37 cellular contexts compared by ENCODE assay signal in genomic region chrX:133248177-133248576, GRCh38. TPM values are rescaled to one million over a fixed set of nuclear protein-coding genes. Genes with fewer than 3 reads are reported as not detected.
"Had no signal": no experiment of that assay in that cellular context is flagged by ENCODE, and none has a peak within 500 bp of the region (broad histone marks: within the 10 kb centered on the region; RNA-seq: fewer than 3 reads in every experiment).

No MANE protein-coding gene starts in this region.

- H3K27ac Mint-ChIP-seq: immature natural killer cell; mesothelial cell of epicardium; naive B cell; natural killer cell; nephron progenitor cell; neural progenitor cell; progenitor cell of endocrine pancreas; stimulated activated memory B cell treated with anti-CD40 and anti-IgM and Interleukin-4, amounts not matched to agents 10 μg/mL and 1 μg/mL and 100 μg/mL, for 72 hours; stimulated activated naive CD8-positive, alpha-beta T cell treated with anti-CD3 and anti-CD28 coated beads, Interleukin-15, amount 100 ng/mL, for 72 hours; type B pancreatic cell had no signal

- H3K4me2 ChIP-seq: neural progenitor cell, smooth muscle cell had no signal

- H3K4me3 ChIP-seq: heart left ventricle, lower lobe of right lung, neural progenitor cell, ovary, right atrium auricular region, right lobe of liver, smooth muscle cell, testis, tibial nerve, uterus had no signal

- ATAC-seq: heart left ventricle; left lobe of liver; lower lobe of right lung; natural killer cell; right lobe of liver; stimulated activated memory B cell treated with anti-CD40 and anti-IgM and Interleukin-4, amounts not matched to agents 10 μg/mL and 1 μg/mL and 100 μg/mL, for 72 hours; stimulated activated naive CD8-positive, alpha-beta T cell treated with anti-CD3 and anti-CD28 coated beads, Interleukin-15, amount 100 ng/mL, for 72 hours had no signal

- H3K4me3 Mint-ChIP-seq: immature natural killer cell; mesothelial cell of epicardium; naive B cell; natural killer cell; nephron progenitor cell; neural progenitor cell; stimulated activated memory B cell treated with anti-CD40 and anti-IgM and Interleukin-4, amounts not matched to agents 10 μg/mL and 1 μg/mL and 100 μg/mL, for 72 hours; stimulated activated naive CD8-positive, alpha-beta T cell treated with anti-CD3 and anti-CD28 coated beads, Interleukin-15, amount 100 ng/mL, for 72 hours; type B pancreatic cell had no signal

- DNase-seq: heart left ventricle; hypothalamus; immature natural killer cell; kidney; lower lobe of right lung; mesendoderm; naive B cell; natural killer cell; nephron progenitor cell; occipital lobe; ovary; right lobe of liver; stimulated activated CD4-positive, alpha-beta T cell treated with anti-CD3 and anti-CD28 coated beads, Interleukin-1b, Interleukin-23, amount 100 ng/mL, for 48 hours; stimulated activated CD4-positive, alpha-beta T cell treated with anti-CD3 and anti-CD28 coated beads, Interleukin-2, amount 100 ng/mL, for 48 hours; stimulated activated CD4-positive, alpha-beta T cell treated with anti-CD3 and anti-CD28 coated beads, Interleukin-4, amount 100 ng/mL, for 4 hours; stimulated activated CD8-positive, alpha-beta memory T cell treated with anti-CD3 and anti-CD28 coated beads, Interleukin-4, amount 100 ng/mL, for 48 hours; stimulated activated naive CD4-positive, alpha-beta T cell treated with Interleukin-2 at 50 U/mL for 16 hours; stimulated activated naive CD8-positive, alpha-beta T cell treated with anti-CD3 and anti-CD28 coated beads, Interleukin-15, amount 100 ng/mL, for 72 hours; testis; uterus had no signal

- H3K4me1 ChIP-seq: heart left ventricle, lower lobe of right lung, right atrium auricular region, right lobe of liver, testis, tibial nerve, uterus had no signal

- H3K27me3 Mint-ChIP-seq: progenitor cell of endocrine pancreas; stimulated activated naive CD8-positive, alpha-beta T cell treated with anti-CD3 and anti-CD28 coated beads, Interleukin-15, amount 100 ng/mL, for 72 hours; type B pancreatic cell had no signal

- H3K27me3 ChIP-seq: neural progenitor cell, neutrophil, ovary, right atrium auricular region, right lobe of liver, testis, tibial nerve, uterus had no signal

- H3K27ac ChIP-seq: heart left ventricle, lower lobe of right lung, neural progenitor cell, neutrophil, ovary, right atrium auricular region, right lobe of liver, testis, tibial nerve, uterus had no signal

- H3K36me3 Mint-ChIP-seq: stimulated activated memory B cell treated with anti-CD40 and anti-IgM and Interleukin-4, amounts not matched to agents 10 μg/mL and 1 μg/mL and 100 μg/mL, for 72 hours; type B pancreatic cell had no signal

- H3K36me3 ChIP-seq: heart left ventricle, lower lobe of right lung, neural progenitor cell, neutrophil, ovary, right atrium auricular region, right lobe of liver, tibial nerve, uterus had no signal

- H2AFZ ChIP-seq: neural progenitor cell had no signal

- H3K9me3 ChIP-seq: neutrophil, ovary, testis, uterus had no signal

- FAIRE-seq: islet of Langerhans, kidney had no signal

- H3K9me3 Mint-ChIP-seq: stimulated activated naive CD8-positive, alpha-beta T cell treated with anti-CD3 and anti-CD28 coated beads, Interleukin-15, amount 100 ng/mL, for 72 hours had no signal

- H3K9ac ChIP-seq: neural progenitor cell had no signal

- H3K4me1 Mint-ChIP-seq: immature natural killer cell; naive B cell; natural killer cell; stimulated activated memory B cell treated with anti-CD40 and anti-IgM and Interleukin-4, amounts not matched to agents 10 μg/mL and 1 μg/mL and 100 μg/mL, for 72 hours; stimulated activated naive CD8-positive, alpha-beta T cell treated with anti-CD3 and anti-CD28 coated beads, Interleukin-15, amount 100 ng/mL, for 72 hours had no signal

RNA-seq across cellular contexts. Expression of gene TFDP3, which starts 30.0 kb away (rescaled TPM):
- total RNA-seq: heart left ventricle, kidney, left lobe of liver, liver, lower lobe of right lung, mesothelial cell of epicardium, mononuclear cell, natural killer cell, occipital lobe, ovary, progenitor cell of endocrine pancreas, pulmonary artery endothelial cell, renal cortical epithelial cell, right atrium auricular region, right lobe of liver, skeletal muscle tissue, smooth muscle cell, tibial nerve, ureter, uterus had no signal
- polyA plus RNA-seq: heart left ventricle, immature natural killer cell, liver, ovary, smooth muscle cell had no signal
